Comparison of ENCODE assay signal across 9 cellular contexts in genomic region chr1:108830119-108831008, GRCh38. TPM values are rescaled to one million over a fixed set of nuclear protein-coding genes. Genes with fewer than 3 reads are reported as not detected.
DNase-seq lines count a peak whose midpoint lies in the region; ATAC-seq and TF ChIP-seq lines count a peak whose summit lies in the region.
"Had no signal": no experiment of that assay in that cellular context is flagged by ENCODE, and none has a peak within 500 bp of the region (broad histone marks: within the 10 kb centered on the region; RNA-seq: fewer than 3 reads in every experiment).

No MANE protein-coding gene starts in this region.

- intact Hi-C loops in left lung (cut with DNase I) = no loop called here

- peak; percentile 70 for ATAC-seq in left lung
- no peak for ATAC-seq in HG02885 (IDR thresholded peaks at IDR 0.05; ENCODE audit: poor library complexity, unreplicated experiment)

- H3K4me3 ChIP-seq in left lung (no peak overlapping the region), tibial nerve (peak overlapping the region in 2 of 4 donors; percentile 19 to 30)

- H3K27me3 ChIP-seq in left lung (no peaks in the 10 kb centered on the region), tibial nerve (no peaks in the 10 kb centered on the region)

- H3K36me3 ChIP-seq in left lung (no peaks in the 10 kb centered on the region), tibial nerve (no peaks in the 10 kb centered on the region)

- no peaks in the 10 kb centered on the region for H3K9me3 ChIP-seq in left lung
- no peaks in the 10 kb centered on the region for H3K9me3 ChIP-seq in tibial nerve

- H3K4me1 ChIP-seq in left lung (peaks cover 24 to 38% of the 10 kb centered on the region in 2 donors), tibial nerve (peaks cover 0 to 36% (median 16%) of the 10 kb centered on the region in 4 donors)

- peak in 1 of 2 donors; percentile 68 for TF ChIP-seq EP300 in tibial nerve (IDR thresholded peaks at IDR 0.05)

- DNase-seq in NCI-H82 (lab: John Stamatoyannopoulos, UW) = peak; percentile 41
- DNase-seq in NCI-H82 treated with DMSO at 0.1 percent for 48 hours (lab: John Stamatoyannopoulos, UW; ENCODE audit: unreplicated experiment) = no peak
- DNase-seq in T47D (ENCODE audit: low read depth in 1 of 2, low spot score in 1 of 2) = peak; percentile 28 to 83
- peak; percentile 69 to 79 for DNase-seq in left lung
- DNase-seq in tibial nerve (ENCODE audit: low spot score in 2 of 2) = peak; percentile 69 to 72
- DNase-seq in NCI-H1092 treated with DMSO at 0.1 percent for 48 hours (lab: John Stamatoyannopoulos, UW) = no peak
- no peak for DNase-seq in NK-92 (lab: John Stamatoyannopoulos, UW; ENCODE audit: unreplicated experiment)

- no peak for TF ChIP-seq POLR2A in tibial nerve (IDR thresholded peaks at IDR 0.05)

- H3K27ac ChIP-seq in left lung = peak overlapping the region; percentile 61 to 78
- H3K27ac ChIP-seq in tibial nerve = peak overlapping the region; percentile 39 to 79 (median 74)
- H3K27ac ChIP-seq: C4-2B had no signal

- in situ Hi-C loops in T47D (cut with HindIII; ENCODE audit: low pct_unique_long_range_greater_than_20kb, low sequenced_read_pairs) = no loop called here

- TF ChIP-seq CTCF in left lung (IDR thresholded peaks at IDR 0.05) = no peak
- no peak for TF ChIP-seq CTCF in tibial nerve (IDR thresholded peaks at IDR 0.05)

- WGBS in tibial nerve, 2 donors = 57 to 67% methylated on average over 14 to 20 of the region's 20 CpGs

RNA-seq across cellular contexts. Expression of gene AKNAD1, which starts 26.5 kb away (rescaled TPM):
- total RNA-seq in left lung (not detected), tibial nerve (1 to 10 TPM in 2 of 4 donors, under 1 TPM in 1, not detected in 1; 0.44 to 5.5 (median 4.6) TPM)

RNA-seq across cellular contexts. Expression of gene GPSM2, which starts 46.4 kb away (rescaled TPM):
- total RNA-seq in left lung (10 to 100 TPM; 25.1 to 27.0 TPM), tibial nerve (10 to 100 TPM; 31.2 to 72.2 (median 45.7) TPM)

Comparison
In these comparisons a context has a peak if more than half of its experiments do, and no peak if none do; other contexts are left out.
1. DNase-seq: peak in NCI-H82 (single experiment), T47D (2 of 2), left lung (2 of 2) and tibial nerve (2 of 2); none in NCI-H82 treated with DMSO at 0.1 percent for 48 hours (single experiment), NCI-H1092 treated with DMSO at 0.1 percent for 48 hours (single experiment) and NK-92 (single experiment).